ENCODE assay signal across 15 cellular contexts in genomic region chr3:31291818-31292217, GRCh38.
DNase-seq lines count a peak whose midpoint lies in the region; ATAC-seq, FAIRE-seq and TF ChIP-seq lines count a peak whose summit lies in the region.
"Had no signal": no experiment of that assay in that cellular context is flagged by ENCODE, and none has a peak within 500 bp of the region (broad histone marks: within the 10 kb centered on the region; RNA-seq: fewer than 3 reads in every experiment).

No MANE protein-coding gene starts in this region.

- no peaks in the 10 kb centered on the region for H3K27me3 ChIP-seq in mammary epithelial cell (ENCODE audit: insufficient read depth, low read length)
- no peaks in the 10 kb centered on the region for H3K27me3 ChIP-seq in breast epithelium
- H3K27me3 ChIP-seq in foreskin keratinocyte: no peaks in the 10 kb centered on the region
- no peaks in the 10 kb centered on the region for H3K27me3 ChIP-seq in smooth muscle cell (ENCODE audit: low read depth)

- H3K79me2 ChIP-seq in mammary epithelial cell (ENCODE audit: insufficient read depth, low read length): no peaks in the 10 kb centered on the region
- H3K79me2 ChIP-seq in smooth muscle cell (ENCODE audit: low read depth): no peaks in the 10 kb centered on the region

- DNase-seq in mammary epithelial cell: peak; percentile 80
- no peak for DNase-seq in breast epithelium (ENCODE audit: low spot score in 2 of 2)
- DNase-seq in RWPE1 (ENCODE audit: low spot score): peak; percentile 18
- DNase-seq in foreskin keratinocyte: peak; percentile 51 to 78
- DNase-seq in smooth muscle cell (lab: John Stamatoyannopoulos, UW; ENCODE audit: unreplicated experiment): no peak
- DNase-seq in cerebellum (ENCODE audit: low spot score): no peak
- DNase-seq in GM12892 (ENCODE audit: insufficient read length): no peak
- no peak for DNase-seq in activated T-cell treated with anti-CD3 and anti-CD28 coated beads, Interleukin-2, amount 50 U/mL, for 48 hours
- DNase-seq: Caco-2; CD8-positive, alpha-beta memory T cell; GM23248 had no signal

- dilution Hi-C loops in mammary epithelial cell (cut with HindIII; ENCODE audit: low sequenced_read_pairs): loop anchor here (5.0 kb wide), 2 partner anchors 60 to 90 kb away; no protein-coding TSS in a partner anchor

- peak; percentile 78 for ATAC-seq in foreskin keratinocyte

- H3K4me1 ChIP-seq in mammary epithelial cell (ENCODE audit: insufficient read depth, low read length) (peaks cover 44% of the 10 kb centered on the region), breast epithelium (no peaks in the 10 kb centered on the region), foreskin keratinocyte (peaks cover 23% of the 10 kb centered on the region), smooth muscle cell (ENCODE audit: low read depth) (peaks cover 46% of the 10 kb centered on the region)

- H3K4me2 ChIP-seq in mammary epithelial cell (ENCODE audit: insufficient read depth, low read depth, low read length): no peak overlapping the region
- H3K4me2 ChIP-seq in smooth muscle cell: no peak overlapping the region

- H4K20me1 ChIP-seq in mammary epithelial cell (ENCODE audit: insufficient read depth, low read length) (no peaks in the 10 kb centered on the region), smooth muscle cell (ENCODE audit: low read depth) (no peaks in the 10 kb centered on the region)

- H2AFZ ChIP-seq in mammary epithelial cell (ENCODE audit: low read depth, low read length): no peak overlapping the region
- no peak overlapping the region for H2AFZ ChIP-seq in smooth muscle cell (ENCODE audit: low read depth)
- H2AFZ ChIP-seq: GM23248 had no signal

- no peak for TF ChIP-seq CTCF in mammary epithelial cell (conservative IDR thresholded peaks at IDR 0.05 in 1 of 2, IDR thresholded peaks at IDR 0.05 in 1 of 2; ENCODE audit: extremely low read depth in 1 of 2, insufficient read depth in 1 of 2, low read depth in 1 of 2, low read length in 2 of 2)
- no peak for TF ChIP-seq CTCF in breast epithelium (IDR thresholded peaks at IDR 0.05)
- TF ChIP-seq CTCF in RWPE1 (conservative IDR thresholded peaks at IDR 0.05; ENCODE audit: low read depth): no peak
- no peak for TF ChIP-seq CTCF in foreskin keratinocyte (conservative IDR thresholded peaks at IDR 0.05)
- TF ChIP-seq CTCF in smooth muscle cell (IDR thresholded peaks at IDR 0.05; ENCODE audit: borderline replicate concordance, insufficient read depth, poor library complexity, severe bottlenecking): no peak

- CTCF ChIA-PET in mammary epithelial cell (lab: Charles Lee; ENCODE audit: low non-redundant PET): no interaction called here
- CTCF ChIA-PET in RWPE1 (lab: Yijun Ruan, JAX): no interaction called here

- H3K36me3 ChIP-seq in mammary epithelial cell (ENCODE audit: insufficient read depth, low read length): no peaks in the 10 kb centered on the region
- no peaks in the 10 kb centered on the region for H3K36me3 ChIP-seq in breast epithelium
- no peaks in the 10 kb centered on the region for H3K36me3 ChIP-seq in smooth muscle cell (ENCODE audit: low read depth)

- WGBS in mammary epithelial cell (ENCODE audit: low coverage, missing lambda C conversion rate): 32% methylated on average over 3 of the region's 3 CpGs
- WGBS in smooth muscle cell (ENCODE audit: low lambda C conversion rate): 68% methylated on average over 3 of the region's 3 CpGs

- H3K9me3 ChIP-seq in mammary epithelial cell (replicated peaks; ENCODE audit: insufficient read depth, low read length) (no peaks in the 10 kb centered on the region), breast epithelium (no peaks in the 10 kb centered on the region), smooth muscle cell (replicated peaks; ENCODE audit: low read depth) (no peaks in the 10 kb centered on the region)
- H3K9me3 ChIP-seq: Caco-2 had no signal

- intact Hi-C loops in mammary epithelial cell (cut with micrococcal nuclease): no loop called here
- intact Hi-C loops in breast epithelium (cut with DNase I; ENCODE audit: low total_unique reads): no loop called here

- no peak for FAIRE-seq in GM12892 (lab: Jason Lieb, UNC)
- FAIRE-seq: GM18507, H54, HTR-8/SVneo had no signal

- H3K27ac ChIP-seq in mammary epithelial cell (ENCODE audit: insufficient read depth, low read depth, low read length) (no peak overlapping the region), breast epithelium (no peak overlapping the region), RWPE1 (no peak overlapping the region), foreskin keratinocyte (no peak overlapping the region), smooth muscle cell (ENCODE audit: low read depth) (peak overlapping the region; percentile 93)
- H3K27ac ChIP-seq: 22Rv1, GM23248 had no signal

- no peak for TF ChIP-seq POLR2A in breast epithelium (IDR thresholded peaks at IDR 0.05)
- no peak for TF ChIP-seq POLR2A in GM12892 (IDR thresholded peaks at IDR 0.05; ENCODE audit: low read depth, low read length)

- H3K4me3 ChIP-seq in mammary epithelial cell (replicated peaks in 1 of 3; ENCODE audit: insufficient read depth in 1 of 3, low read depth in 2 of 3, low read length in 3 of 3): no peak overlapping the region
- no peak overlapping the region for H3K4me3 ChIP-seq in breast epithelium
- no peak overlapping the region for H3K4me3 ChIP-seq in smooth muscle cell
- H3K4me3 ChIP-seq: GM23248 had no signal

- POLR2A ChIA-PET in RWPE1 (lab: Yijun Ruan, JAX; ENCODE audit: low non-redundant PET): no interaction called here

- H3K9ac ChIP-seq in mammary epithelial cell (ENCODE audit: insufficient read depth, low read length) (no peak overlapping the region), smooth muscle cell (ENCODE audit: low read depth) (peak overlapping the region; percentile 68)
- H3K9ac ChIP-seq: GM23248 had no signal

- no peaks in the 10 kb centered on the region for H3F3A ChIP-seq in smooth muscle cell (ENCODE audit: low read depth)

- BruUV-seq in mammary epithelial cell (replicated peaks; lab: Mats Ljungman, UMichigan): no TSS peak

- in situ Hi-C loops in mammary epithelial cell (cut with MboI; ENCODE audit: low sequenced_read_pairs in 2 of 2): no loop called here

Comparison
In these comparisons a context has a peak if more than half of its experiments do, and no peak if none do; other contexts are left out.
1. DNase-seq: peak in mammary epithelial cell (single experiment), RWPE1 (single experiment) and foreskin keratinocyte (2 of 2); none in breast epithelium (0 of 2), smooth muscle cell (single experiment), cerebellum (single experiment), GM12892 (single experiment) and activated T-cell treated with anti-CD3 and anti-CD28 coated beads, Interleukin-2, amount 50 U/mL, for 48 hours (0 of 2).